Comparison of ENCODE assay signal across 3 cellular contexts in genomic region chr1:29022615-29023014, GRCh38.
"Had no signal": no experiment of that assay in that cellular context is flagged by ENCODE, and none has a peak within 500 bp of the region (broad histone marks: within the 10 kb centered on the region; RNA-seq: fewer than 3 reads in every experiment).

No MANE protein-coding gene starts in this region.

- DNase-seq: IMR-90 had no signal

- ATAC-seq: HepG2, K562 had no signal

- H3K4me3 ChIP-seq: K562 had no signal
